Comparison of ENCODE assay signal across 1 cellular context in the genomic region with DNA sequence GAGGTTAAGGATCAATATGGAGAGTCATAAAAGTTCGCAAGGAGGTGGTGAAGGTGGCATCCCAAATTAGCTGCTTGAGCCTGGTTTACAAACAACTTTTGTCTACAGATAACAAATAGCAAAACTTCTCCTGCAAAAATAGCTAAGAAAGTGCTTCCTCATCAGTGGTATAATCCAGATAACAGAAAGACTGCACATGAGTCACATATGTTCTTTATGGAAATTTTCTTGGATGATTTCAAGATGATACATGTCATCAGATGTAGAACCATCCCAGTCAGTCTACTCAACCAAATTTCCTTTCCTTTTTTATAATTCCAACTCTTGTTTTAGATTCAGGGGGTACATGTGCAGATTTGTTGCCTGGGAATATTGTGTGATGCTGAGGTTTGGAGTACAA.
TF ChIP-seq lines count a peak whose summit lies in the region.

No MANE protein-coding gene starts in this region.

TF ChIP-seq in IMR-90, 13 proteins besides CTCF, POLR2A, EP300 and RAD21:
- TF ChIP-seq MAZ (IDR thresholded peaks at IDR 0.05; ENCODE audit: borderline replicate concordance, low read depth, low read length) (no peak), CHD1 (IDR thresholded peaks at IDR 0.05; ENCODE audit: low read depth, low read length) (no peak), RCOR1 (IDR thresholded peaks at IDR 0.05; ENCODE audit: insufficient replicate concordance, low read length) (no peak), BHLHE40 (IDR thresholded peaks at IDR 0.05; ENCODE audit: low read depth, low read length) (no peak), MAFK (IDR thresholded peaks at IDR 0.05; ENCODE audit: low read depth, low read length) (no peak), MXI1 (IDR thresholded peaks at IDR 0.05; ENCODE audit: borderline replicate concordance, low read depth, low read length) (no peak), CEBPB (IDR thresholded peaks at IDR 0.05; ENCODE audit: low read depth, low read length) (no peak), FOS (IDR thresholded peaks at IDR 0.05; ENCODE audit: low read depth, low read length) (no peak), RFX5 (IDR thresholded peaks at IDR 0.05; ENCODE audit: low read depth, low read length) (no peak), SMC3 (IDR thresholded peaks at IDR 0.05; ENCODE audit: low read depth, low read length) (no peak), NFE2L2 (IDR thresholded peaks at IDR 0.05; ENCODE audit: low read depth, low read length) (no peak)
- TF ChIP-seq, protein P1, sequence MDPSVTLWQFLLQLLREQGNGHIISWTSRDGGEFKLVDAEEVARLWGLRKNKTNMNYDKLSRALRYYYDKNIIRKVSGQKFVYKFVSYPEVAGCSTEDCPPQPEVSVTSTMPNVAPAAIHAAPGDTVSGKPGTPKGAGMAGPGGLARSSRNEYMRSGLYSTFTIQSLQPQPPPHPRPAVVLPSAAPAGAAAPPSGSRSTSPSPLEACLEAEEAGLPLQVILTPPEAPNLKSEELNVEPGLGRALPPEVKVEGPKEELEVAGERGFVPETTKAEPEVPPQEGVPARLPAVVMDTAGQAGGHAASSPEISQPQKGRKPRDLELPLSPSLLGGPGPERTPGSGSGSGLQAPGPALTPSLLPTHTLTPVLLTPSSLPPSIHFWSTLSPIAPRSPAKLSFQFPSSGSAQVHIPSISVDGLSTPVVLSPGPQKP (IDR thresholded peaks at IDR 0.05; ENCODE audit: borderline replicate concordance, low read depth, low read length): no peak
- TF ChIP-seq, protein P2, sequence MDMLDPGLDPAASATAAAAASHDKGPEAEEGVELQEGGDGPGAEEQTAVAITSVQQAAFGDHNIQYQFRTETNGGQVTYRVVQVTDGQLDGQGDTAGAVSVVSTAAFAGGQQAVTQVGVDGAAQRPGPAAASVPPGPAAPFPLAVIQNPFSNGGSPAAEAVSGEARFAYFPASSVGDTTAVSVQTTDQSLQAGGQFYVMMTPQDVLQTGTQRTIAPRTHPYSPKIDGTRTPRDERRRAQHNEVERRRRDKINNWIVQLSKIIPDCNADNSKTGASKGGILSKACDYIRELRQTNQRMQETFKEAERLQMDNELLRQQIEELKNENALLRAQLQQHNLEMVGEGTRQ (IDR thresholded peaks at IDR 0.05; ENCODE audit: low read depth, low read length): no peak
TF ChIP-seq in IMR-90: peak in this region for 0.
